22 cellular contexts compared by ENCODE assay signal in genomic region chr3:75035146-75035545, GRCh38.
"Had no signal": no experiment of that assay in that cellular context is flagged by ENCODE, and none has a peak within 500 bp of the region (broad histone marks: within the 10 kb centered on the region; RNA-seq: fewer than 3 reads in every experiment).

No MANE protein-coding gene starts in this region.

- H3K9me3 ChIP-seq: colonic mucosa, esophagus muscularis mucosa, gastroesophageal sphincter, left ventricle myocardium inferior, lower lobe of right lung had no signal

- H3K9me3 Mint-ChIP-seq: endodermal cell had no signal

- H3K4me1 Mint-ChIP-seq: endodermal cell had no signal

- H3K4me3 ChIP-seq: colonic mucosa, esophagus muscularis mucosa, gastroesophageal sphincter, heart right ventricle, left ventricle myocardium inferior, lower lobe of right lung had no signal

- H3K27ac ChIP-seq: colonic mucosa, esophagus muscularis mucosa, foreskin keratinocyte, gastroesophageal sphincter, heart right ventricle, left ventricle myocardium inferior, lower lobe of right lung had no signal

- H3K27me3 ChIP-seq: colonic mucosa, esophagus muscularis mucosa, foreskin keratinocyte, gastroesophageal sphincter, heart right ventricle had no signal

- H3K27me3 Mint-ChIP-seq: dendritic cell treated with granulocyte-macrophage colony-stimulating factor and Interleukin-4, amounts not matched to agents 40 ng/mL and 50 ng/mL, for 4 days; effector memory CD8-positive, alpha-beta T cell had no signal

- DNase-seq: cerebellar nuclear complex; colonic mucosa; cortex of kidney; effector CD8-positive, alpha-beta T cell; effector memory CD8-positive, alpha-beta T cell; endodermal cell; foreskin keratinocyte; glutamatergic neuron; head of caudate nucleus; heart right ventricle; hippocampal formation; kidney; kidney glomerular epithelial cell; left colon; left ventricle myocardium inferior; lower lobe of right lung; mesenchymal stem cell; midbrain had no signal

- H3K27ac Mint-ChIP-seq: dendritic cell treated with granulocyte-macrophage colony-stimulating factor and Interleukin-4, amounts not matched to agents 40 ng/mL and 50 ng/mL, for 4 days; effector memory CD8-positive, alpha-beta T cell; endodermal cell had no signal

- H3K36me3 ChIP-seq: colonic mucosa, esophagus muscularis mucosa, gastroesophageal sphincter, heart right ventricle, left ventricle myocardium inferior, lower lobe of right lung had no signal

- H3K4me3 Mint-ChIP-seq: dendritic cell treated with granulocyte-macrophage colony-stimulating factor and Interleukin-4, amounts not matched to agents 40 ng/mL and 50 ng/mL, for 4 days; effector memory CD8-positive, alpha-beta T cell; endodermal cell had no signal

- H3K4me1 ChIP-seq: colonic mucosa, esophagus muscularis mucosa, foreskin keratinocyte, gastroesophageal sphincter, heart right ventricle, left ventricle myocardium inferior, lower lobe of right lung had no signal

- ATAC-seq: effector memory CD8-positive, alpha-beta T cell; foreskin keratinocyte; gastroesophageal sphincter; heart right ventricle; left colon; left lobe of liver; lower lobe of right lung had no signal
